In the genomic region with DNA sequence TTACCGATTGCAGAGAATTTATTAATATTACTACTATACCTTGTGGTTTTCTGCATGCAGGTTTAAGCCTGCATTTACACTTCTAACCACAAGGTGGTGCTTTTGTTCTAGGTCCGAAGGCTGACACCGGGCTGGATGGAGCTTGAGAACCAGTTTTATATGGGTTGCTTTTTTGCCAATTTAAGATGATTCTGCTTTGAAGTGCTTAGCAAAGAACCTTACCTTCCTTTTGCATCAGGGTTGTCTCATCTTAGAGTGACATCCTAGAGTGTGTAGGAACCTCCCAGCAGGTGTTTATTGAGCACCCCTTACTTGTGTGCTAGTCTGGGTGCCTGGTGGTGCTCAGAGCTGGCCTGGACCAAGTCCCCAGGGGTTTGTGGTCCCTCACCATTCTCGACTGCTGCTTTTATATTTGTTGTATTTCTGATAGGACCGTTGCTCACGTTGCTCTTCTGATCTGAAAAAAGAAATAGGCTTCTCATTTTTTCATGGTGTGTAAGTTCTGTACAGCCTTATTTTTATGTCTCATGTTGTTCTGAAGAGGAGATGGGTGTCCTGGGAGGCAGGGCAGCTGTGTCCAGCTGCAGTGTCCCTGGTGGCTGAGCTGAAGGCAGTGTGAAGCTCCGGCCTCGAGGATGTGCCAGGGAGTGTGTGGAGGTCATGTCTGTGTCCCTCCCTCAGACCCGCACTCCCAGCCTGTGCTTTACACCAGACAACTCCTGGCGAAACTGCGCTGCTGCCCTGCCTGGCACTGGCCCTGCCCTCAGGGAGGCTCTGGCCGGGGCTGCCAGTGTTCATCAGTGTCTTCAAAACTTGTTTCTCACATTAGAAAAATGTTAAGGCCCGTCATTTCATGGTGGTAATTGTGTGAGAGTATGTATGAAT, we compare ENCODE assay signal across 1 cellular context.
TF ChIP-seq lines count a peak whose summit lies in the region.

No MANE protein-coding gene starts in this region.

TF ChIP-seq in HCT116, 20 proteins besides CTCF, POLR2A, EP300 and RAD21 (continued from another document):
- TF ChIP-seq, protein P1, sequence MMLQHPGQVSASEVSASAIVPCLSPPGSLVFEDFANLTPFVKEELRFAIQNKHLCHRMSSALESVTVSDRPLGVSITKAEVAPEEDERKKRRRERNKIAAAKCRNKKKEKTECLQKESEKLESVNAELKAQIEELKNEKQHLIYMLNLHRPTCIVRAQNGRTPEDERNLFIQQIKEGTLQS (IDR thresholded peaks at IDR 0.05) = no peak
- TF ChIP-seq JUND (IDR thresholded peaks at IDR 0.05) = no peak
- no peak for TF ChIP-seq ZNF274 (IDR thresholded peaks at IDR 0.05; ENCODE audit: low read depth, low read length)
- TF ChIP-seq FOSL1 (IDR thresholded peaks at IDR 0.05; ENCODE audit: low read depth) = no peak
- TF ChIP-seq SIN3A (IDR thresholded peaks at IDR 0.05; ENCODE audit: low read depth) = no peak
- no peak for TF ChIP-seq EZH2phosphoT487 (IDR thresholded peaks at IDR 0.05; ENCODE audit: borderline replicate concordance)
- no peak for TF ChIP-seq EZH2 (IDR thresholded peaks at IDR 0.05)
- TF ChIP-seq TCF7L2 (IDR thresholded peaks at IDR 0.05; ENCODE audit: borderline replicate concordance, extremely low read depth, insufficient read depth, insufficient read length) = no peak
- no peak for TF ChIP-seq ELF1 (IDR thresholded peaks at IDR 0.05; ENCODE audit: borderline replicate concordance, low read depth)
- TF ChIP-seq CEBPB (IDR thresholded peaks at IDR 0.05; ENCODE audit: low read depth) = no peak
- no peak for TF ChIP-seq ZFX (IDR thresholded peaks at IDR 0.05)
